1 cellular context compared by ENCODE assay signal in genomic region chr2:8646731-8647461, GRCh38.
A peak's percentile ranks its signal among the peaks of the same experiment; 100 is the strongest.
TF ChIP-seq lines count a peak whose summit lies in the region.

No MANE protein-coding gene starts in this region.

TF ChIP-seq in HepG2, 621 proteins besides CTCF, POLR2A, EP300 and RAD21:
- TF ChIP-seq BORCS8-MEF2B (CRISPR knock-in tag; IDR thresholded peaks at IDR 0.05) (0 out of 2 replicates have a peak, but pooled peaks have one; percentile 23), DR1 (CRISPR knock-in tag; IDR thresholded peaks at IDR 0.05) (0 out of 2 replicates have a peak, but pooled peaks have one; percentile 13), GABPB1 (CRISPR knock-in tag; IDR thresholded peaks at IDR 0.05) (peak; percentile 20; the same call in 1 of the 2 replicates), ZNF318 (CRISPR knock-in tag; IDR thresholded peaks at IDR 0.05) (no peak)
- TF ChIP-seq, protein P1, sequence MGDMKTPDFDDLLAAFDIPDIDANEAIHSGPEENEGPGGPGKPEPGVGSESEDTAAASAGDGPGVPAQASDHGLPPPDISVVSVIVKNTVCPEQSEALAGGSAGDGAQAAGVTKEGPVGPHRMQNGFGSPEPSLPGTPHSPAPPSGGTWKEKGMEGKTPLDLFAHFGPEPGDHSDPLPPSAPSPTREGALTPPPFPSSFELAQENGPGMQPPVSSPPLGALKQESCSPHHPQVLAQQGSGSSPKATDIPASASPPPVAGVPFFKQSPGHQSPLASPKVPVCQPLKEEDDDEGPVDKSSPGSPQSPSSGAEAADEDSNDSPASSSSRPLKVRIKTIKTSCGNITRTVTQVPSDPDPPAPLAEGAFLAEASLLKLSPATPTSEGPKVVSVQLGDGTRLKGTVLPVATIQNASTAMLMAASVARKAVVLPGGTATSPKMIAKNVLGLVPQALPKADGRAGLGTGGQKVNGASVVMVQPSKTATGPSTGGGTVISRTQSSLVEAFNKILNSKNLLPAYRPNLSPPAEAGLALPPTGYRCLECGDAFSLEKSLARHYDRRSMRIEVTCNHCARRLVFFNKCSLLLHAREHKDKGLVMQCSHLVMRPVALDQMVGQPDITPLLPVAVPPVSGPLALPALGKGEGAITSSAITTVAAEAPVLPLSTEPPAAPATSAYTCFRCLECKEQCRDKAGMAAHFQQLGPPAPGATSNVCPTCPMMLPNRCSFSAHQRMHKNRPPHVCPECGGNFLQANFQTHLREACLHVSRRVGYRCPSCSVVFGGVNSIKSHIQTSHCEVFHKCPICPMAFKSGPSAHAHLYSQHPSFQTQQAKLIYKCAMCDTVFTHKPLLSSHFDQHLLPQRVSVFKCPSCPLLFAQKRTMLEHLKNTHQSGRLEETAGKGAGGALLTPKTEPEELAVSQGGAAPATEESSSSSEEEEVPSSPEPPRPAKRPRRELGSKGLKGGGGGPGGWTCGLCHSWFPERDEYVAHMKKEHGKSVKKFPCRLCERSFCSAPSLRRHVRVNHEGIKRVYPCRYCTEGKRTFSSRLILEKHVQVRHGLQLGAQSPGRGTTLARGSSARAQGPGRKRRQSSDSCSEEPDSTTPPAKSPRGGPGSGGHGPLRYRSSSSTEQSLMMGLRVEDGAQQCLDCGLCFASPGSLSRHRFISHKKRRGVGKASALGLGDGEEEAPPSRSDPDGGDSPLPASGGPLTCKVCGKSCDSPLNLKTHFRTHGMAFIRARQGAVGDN (CRISPR knock-in tag; IDR thresholded peaks at IDR 0.05), result peak; percentile 37; the same call in 1 of the 2 replicates
